In genomic region chr10:19498348-19499290, GRCh38 we compare ENCODE assay signal across 22 cellular contexts.
DNase-seq lines count a peak whose midpoint lies in the region; ATAC-seq and TF ChIP-seq lines count a peak whose summit lies in the region.
"Had no signal": no experiment of that assay in that cellular context is flagged by ENCODE, and none has a peak within 500 bp of the region (broad histone marks: within the 10 kb centered on the region; RNA-seq: fewer than 3 reads in every experiment).

No MANE protein-coding gene starts in this region.

- ATAC-seq in lung (ENCODE audit: insufficient read depth, low FRiP score) (peak; percentile 27), HG02588 (IDR thresholded peaks at IDR 0.05; ENCODE audit: unreplicated experiment) (no peak)
- ATAC-seq: lower lobe of right lung had no signal

- H3K27me3 ChIP-seq in MG63 (no peaks in the 10 kb centered on the region), lung (ENCODE audit: control insufficient read depth, insufficient read depth) (no peaks in the 10 kb centered on the region), BE2C (no peaks in the 10 kb centered on the region)
- H3K27me3 ChIP-seq: esophagus squamous epithelium, hepatocyte, Peyer's patch had no signal

- TF ChIP-seq CTCF in 22Rv1 (IDR thresholded peaks at IDR 0.05) (no peak), epithelial cell of esophagus (IDR thresholded peaks at IDR 0.05; ENCODE audit: insufficient read depth, low read depth, low read length, missing control alignments) (no peak), lung (IDR thresholded peaks at IDR 0.05; ENCODE audit: control extremely low read depth, extremely low read depth) (no peak), GM20000 (IDR thresholded peaks at IDR 0.05; ENCODE audit: extremely low read depth, missing control alignments) (no peak), BE2C (IDR thresholded peaks at IDR 0.05; ENCODE audit: low read depth, low read length) (no peak)

- no peaks in the 10 kb centered on the region for H3K4me1 ChIP-seq in lung (ENCODE audit: control insufficient read depth in 2 of 2, insufficient read depth in 2 of 2, low read length in 2 of 2)
- no peaks in the 10 kb centered on the region for H3K4me1 ChIP-seq in BE2C
- H3K4me1 ChIP-seq: esophagus squamous epithelium, lower lobe of right lung, Peyer's patch had no signal

- DNase-seq in MG63 (peak; percentile 14), epithelial cell of esophagus (ENCODE audit: low read depth) (peak; percentile 7), lung (ENCODE audit: low spot score) (no peak), GM20000 (ENCODE audit: low spot score) (no peak), BE2C (no peak), iPS-NIHi7 (ENCODE audit: extremely low spot score) (no peak)
- DNase-seq: ACHN; activated CD4-positive, alpha-beta memory T cell treated with anti-CD3 and anti-CD28 coated beads, Interleukin-2, amount 10 ng/mL, durations not matched to agents 7 days and 5 days; amniotic stem cell; DMS153; esophagus squamous epithelium; KG1; lower lobe of right lung; NCI-H1092; NCI-H2029; Peyer's patch; stimulated activated CD4-positive, alpha-beta T cell treated with anti-CD3 and anti-CD28 coated beads, Interleukin-12 subunit alpha, Interleukin-12 subunit beta, amount 100 ng/mL, for 4 hours; stimulated activated CD8-positive, alpha-beta memory T cell treated with anti-CD3 and anti-CD28 coated beads, Interleukin-4, amount 100 ng/mL, for 48 hours; T-helper 9 cell had no signal

- 62 to 82% methylated on average over 1 of the region's 1 CpG for WGBS in lung, 2 donors

- H3K9me3 ChIP-seq in MG63 (no peaks in the 10 kb centered on the region), lung (ENCODE audit: control insufficient read depth in 2 of 2, insufficient read depth in 1 of 2, low read length in 1 of 2) (no peaks in the 10 kb centered on the region), BE2C (no peaks in the 10 kb centered on the region)
- H3K9me3 ChIP-seq: esophagus squamous epithelium, lower lobe of right lung, Peyer's patch had no signal

- no peaks in the 10 kb centered on the region for H3K36me3 ChIP-seq in MG63
- peaks cover 0 to 3% of the 10 kb centered on the region in 2 donors for H3K36me3 ChIP-seq in lung (ENCODE audit: control insufficient read depth in 2 of 2, insufficient read depth in 2 of 2, low read length in 2 of 2)
- no peaks in the 10 kb centered on the region for H3K36me3 ChIP-seq in BE2C
- H3K36me3 ChIP-seq: esophagus squamous epithelium, lower lobe of right lung had no signal

- H3K27ac ChIP-seq in 22Rv1 (peak overlapping the region; percentile 71), lung (ENCODE audit: low read depth in 1 of 2, low read length in 1 of 2) (no peak overlapping the region)
- H3K27ac ChIP-seq: esophagus squamous epithelium, hepatocyte, lower lobe of right lung had no signal

- H3K4me3 ChIP-seq in MG63 = no peak overlapping the region
- no peak overlapping the region for H3K4me3 ChIP-seq in epithelial cell of esophagus (ENCODE audit: low read length)
- H3K4me3 ChIP-seq in lung = no peak overlapping the region
- H3K4me3 ChIP-seq in BE2C (ENCODE audit: low read depth, low read length) = no peak overlapping the region
- H3K4me3 ChIP-seq: esophagus squamous epithelium, hepatocyte, lower lobe of right lung, Peyer's patch had no signal

Comparison
In these comparisons a context has a peak if more than half of its experiments do, and no peak if none do; other contexts are left out.
1. DNase-seq: peak in MG63 (single experiment) and epithelial cell of esophagus (single experiment); none in lung (single experiment), GM20000 (single experiment), BE2C (single experiment) and iPS-NIHi7 (single experiment).